Comparison of ENCODE assay signal across 31 cellular contexts in genomic region chr18:34864836-34865497, GRCh38.
A peak's percentile ranks its signal among the peaks of the same experiment; 100 is the strongest.
DNase-seq lines count a peak whose midpoint lies in the region; ATAC-seq and TF ChIP-seq lines count a peak whose summit lies in the region.
"Had no signal": no experiment of that assay in that cellular context is flagged by ENCODE, and none has a peak within 500 bp of the region (broad histone marks: within the 10 kb centered on the region; RNA-seq: fewer than 3 reads in every experiment).

No MANE protein-coding gene starts in this region.

- H3K4me3 ChIP-seq in Karpas-422 (ENCODE audit: low read length) (no peak overlapping the region), gastrocnemius medialis (no peak overlapping the region)
- H3K4me3 ChIP-seq: body of pancreas, heart left ventricle, left lung, SJCRH30, upper lobe of left lung had no signal

- H3K27me3 Mint-ChIP-seq in activated naive CD4-positive, alpha-beta T cell treated with anti-CD3 and anti-CD28 coated beads, Interleukin-2, amount 50 U/mL, for 24 hours = no peaks in the 10 kb centered on the region
- H3K27me3 Mint-ChIP-seq: central memory CD8-positive, alpha-beta T cell; dendritic cell treated with granulocyte-macrophage colony-stimulating factor and Interleukin-4, amounts not matched to agents 40 ng/mL and 50 ng/mL, for 4 days had no signal

- no peaks in the 10 kb centered on the region for H3K36me3 ChIP-seq in Karpas-422 (ENCODE audit: insufficient read depth, low read length)
- peaks cover 0 to 3% of the 10 kb centered on the region in 2 donors for H3K36me3 ChIP-seq in gastrocnemius medialis
- H3K36me3 ChIP-seq: left lung, SJCRH30, upper lobe of left lung had no signal

- no peaks in the 10 kb centered on the region for H3K79me2 ChIP-seq in Karpas-422 (ENCODE audit: low read length)

- no peak overlapping the region for H3K27ac ChIP-seq in Karpas-422 (ENCODE audit: low read length)
- H3K27ac ChIP-seq in gastrocnemius medialis = peak overlapping the region in 3 of 4 donors; percentile 1 to 29 (median 15)
- H3K27ac ChIP-seq: body of pancreas, C4-2B, left lung, SJCRH30, upper lobe of left lung had no signal

- DNase-seq in activated naive CD4-positive, alpha-beta T cell treated with Interleukin-2 at 50 U/mL for 16 hours = no peak
- DNase-seq in Karpas-422 (no peak), SK-MEL-5 (ENCODE audit: low read depth, low spot score) (peak; percentile 15), gastrocnemius medialis (no peak), SHP77 treated with DMSO at 0.1 percent for 48 hours (lab: John Stamatoyannopoulos, UW) (no peak)
- no peak for DNase-seq in activated CD8-positive, alpha-beta memory T cell treated with anti-CD3 and anti-CD28 coated beads for 24 hours
- DNase-seq: activated CD4-positive, CD25-positive, alpha-beta regulatory T cell treated with anti-CD3 and anti-CD28 coated beads, Interleukin-2, amount 50 U/mL, for 72 hours; body of pancreas; COR-L47; DMS53; erythroblast; H7; heart left ventricle; islet precursor cell; Kasumi-1; left lung; NCI-H1092; NCI-H1694; NCI-H446; NCI-H748 treated with DMSO at 0.1 percent for 48 hours; SJCRH30; stimulated activated CD4-positive, alpha-beta T cell treated with anti-CD3 and anti-CD28 coated beads, Interleukin-4, amount 100 ng/mL, for 4 hours; substantia nigra had no signal

- ATAC-seq in gastrocnemius medialis = no peak
- ATAC-seq: body of pancreas, heart left ventricle, left lung had no signal

- TF ChIP-seq POLR2A in gastrocnemius medialis (IDR thresholded peaks at IDR 0.05) = no peak

- TF ChIP-seq CTCF in gastrocnemius medialis (IDR thresholded peaks at IDR 0.05 in 4 of 5, conservative IDR thresholded peaks at IDR 0.05 in 1 of 5) = no peak

- no peaks in the 10 kb centered on the region for H3K36me3 Mint-ChIP-seq in activated naive CD4-positive, alpha-beta T cell treated with anti-CD3 and anti-CD28 coated beads, Interleukin-2, amount 50 U/mL, for 24 hours
- H3K36me3 Mint-ChIP-seq: memory B cell had no signal

- peak overlapping the region; percentile 24; the same call in 1 of the 2 replicates for H2AFZ ChIP-seq in Karpas-422 (ENCODE audit: low read length)

- H3K4me3 Mint-ChIP-seq in activated naive CD4-positive, alpha-beta T cell treated with anti-CD3 and anti-CD28 coated beads, Interleukin-2, amount 50 U/mL, for 24 hours = no peak overlapping the region
- H3K4me3 Mint-ChIP-seq: central memory CD8-positive, alpha-beta T cell; dendritic cell treated with granulocyte-macrophage colony-stimulating factor and Interleukin-4, amounts not matched to agents 40 ng/mL and 50 ng/mL, for 4 days; memory B cell; nephron; T-helper 1 cell treated with Interleukin-12 subunit alpha and Interleukin-12 subunit beta and Interleukin-4 antibody, amounts not matched to agents 30 μg/mL and 1 μg/mL, for 36 hours had no signal

- no peaks in the 10 kb centered on the region for H3K9me3 ChIP-seq in Karpas-422 (ENCODE audit: low read length)
- H3K9me3 ChIP-seq in gastrocnemius medialis = no peaks in the 10 kb centered on the region
- H3K9me3 ChIP-seq: body of pancreas, heart left ventricle, left lung, SJCRH30, upper lobe of left lung had no signal

- no peaks in the 10 kb centered on the region for H3K9me2 ChIP-seq in Karpas-422 (replicated peaks; ENCODE audit: insufficient read depth, low read length)

- peaks cover 4% of the 10 kb centered on the region for H3K9me3 Mint-ChIP-seq in activated naive CD4-positive, alpha-beta T cell treated with anti-CD3 and anti-CD28 coated beads, Interleukin-2, amount 50 U/mL, for 24 hours
- H3K9me3 Mint-ChIP-seq: central memory CD8-positive, alpha-beta T cell; dendritic cell treated with granulocyte-macrophage colony-stimulating factor and Interleukin-4, amounts not matched to agents 40 ng/mL and 50 ng/mL, for 4 days; memory B cell; nephron; T-helper 1 cell treated with Interleukin-12 subunit alpha and Interleukin-12 subunit beta and Interleukin-4 antibody, amounts not matched to agents 30 μg/mL and 1 μg/mL, for 36 hours had no signal

- H3K4me1 Mint-ChIP-seq in activated naive CD4-positive, alpha-beta T cell treated with anti-CD3 and anti-CD28 coated beads, Interleukin-2, amount 50 U/mL, for 24 hours = peaks cover 48% of the 10 kb centered on the region
- H3K4me1 Mint-ChIP-seq: nephron had no signal

- H4K20me1 ChIP-seq in Karpas-422 (ENCODE audit: insufficient read depth, low read depth, low read length) = no peaks in the 10 kb centered on the region

- intact Hi-C loops in gastrocnemius medialis (cut with DNase I; ENCODE audit: low total_unique reads) = loop anchor here (5.0 kb wide), 1 partner anchor 277 kb away; no protein-coding TSS in a partner anchor

- H3K4me2 ChIP-seq in Karpas-422 (ENCODE audit: low read depth, low read length, poor library complexity, severe bottlenecking) = no peak overlapping the region

- H3K27ac Mint-ChIP-seq in activated naive CD4-positive, alpha-beta T cell treated with anti-CD3 and anti-CD28 coated beads, Interleukin-2, amount 50 U/mL, for 24 hours = peak overlapping the region; percentile 90
- H3K27ac Mint-ChIP-seq: dendritic cell treated with granulocyte-macrophage colony-stimulating factor and Interleukin-4, amounts not matched to agents 40 ng/mL and 50 ng/mL, for 4 days; memory B cell; nephron; T-helper 1 cell treated with Interleukin-12 subunit alpha and Interleukin-12 subunit beta and Interleukin-4 antibody, amounts not matched to agents 30 μg/mL and 1 μg/mL, for 36 hours had no signal

- H3K27me3 ChIP-seq in Karpas-422 (ENCODE audit: low read length) (no peaks in the 10 kb centered on the region), gastrocnemius medialis (no peaks in the 10 kb centered on the region)
- H3K27me3 ChIP-seq: body of pancreas, heart left ventricle, left lung, SJCRH30, upper lobe of left lung had no signal

- H3K4me1 ChIP-seq in Karpas-422 (ENCODE audit: low read length) = peaks cover 27% of the 10 kb centered on the region
- peaks cover 0 to 26% of the 10 kb centered on the region in 2 donors for H3K4me1 ChIP-seq in gastrocnemius medialis
- H3K4me1 ChIP-seq: body of pancreas, left lung, SJCRH30, upper lobe of left lung had no signal

- in situ Hi-C loops in SK-MEL-5 (cut with HindIII; ENCODE audit: low pct_unique_long_range_greater_than_20kb, low sequenced_read_pairs) = no loop called here
- in situ Hi-C loops in gastrocnemius medialis (cut with MboI; ENCODE audit: low sequenced_read_pairs in 4 of 4) = loop anchor here (10.0 to 25.0 kb wide), 2 partner anchors 272 to 280 kb away; no protein-coding TSS in a partner anchor

- H3K9ac ChIP-seq in Karpas-422 (ENCODE audit: low read length) = no peak overlapping the region
